Comparison of ENCODE assay signal across 14 cellular contexts in the genomic region with DNA sequence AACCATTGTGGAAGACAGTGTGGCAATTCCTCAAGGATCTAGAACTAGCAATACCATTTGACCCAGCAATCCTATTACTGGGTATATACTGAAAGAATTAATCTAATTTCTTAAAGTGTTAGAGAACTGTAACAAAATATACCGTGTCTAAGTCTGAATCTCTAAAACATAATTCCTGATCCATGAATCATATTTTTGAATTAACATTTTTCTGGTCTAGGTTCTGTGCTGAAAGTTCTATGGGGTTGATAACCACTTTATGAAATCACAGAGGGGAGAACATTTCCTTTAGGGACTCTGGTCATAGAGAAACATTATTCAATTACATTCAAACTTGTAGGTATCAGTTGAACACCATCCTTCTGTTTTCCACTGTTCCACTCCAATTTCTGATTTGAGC.
A peak's percentile ranks its signal among the peaks of the same experiment; 100 is the strongest.
DNase-seq lines count a peak whose midpoint lies in the region; TF ChIP-seq lines count a peak whose summit lies in the region.
"Had no signal": no experiment of that assay in that cellular context is flagged by ENCODE, and none has a peak within 500 bp of the region (broad histone marks: within the 10 kb centered on the region; RNA-seq: fewer than 3 reads in every experiment).

No MANE protein-coding gene starts in this region.

- DNase-seq in AG20443 (ENCODE audit: low spot score) (peak; percentile 7), HCEC 1CT (peak; percentile 2), adipocyte (ENCODE audit: low read depth) (peak; percentile 50), NCI-H1930 (lab: John Stamatoyannopoulos, UW) (no peak), NCI-H2029 treated with DMSO at 0.1 percent for 48 hours (lab: John Stamatoyannopoulos, UW) (no peak), adrenal gland (no peak)
- DNase-seq in activated naive CD4-positive, alpha-beta T cell (lab: John Stamatoyannopoulos, UW), result no peak
- DNase-seq: 8988T; C1 segment of cervical spinal cord; Calu3; CD4-positive, alpha-beta T cell; DMS 273 treated with DMSO at 0.1 percent for 48 hours; GDM1 had no signal

- H3K27ac ChIP-seq in adrenal gland, result no peak overlapping the region

- no peaks in the 10 kb centered on the region for H3K9me2 ChIP-seq in Loucy (replicated peaks; ENCODE audit: low read depth, low read length)

- no peak for TF ChIP-seq POLR2A in adrenal gland (IDR thresholded peaks at IDR 0.05)

- H3K4me2 ChIP-seq in Loucy (ENCODE audit: low read depth, low read length, poor library complexity, severe bottlenecking), result peak overlapping the region; percentile 55

- no peaks in the 10 kb centered on the region for H3F3A ChIP-seq in Loucy (ENCODE audit: low read depth)

- H2AFZ ChIP-seq in Loucy (ENCODE audit: low read length), result no peak overlapping the region

- H3K9me3 ChIP-seq in Loucy (ENCODE audit: insufficient read depth, low read depth, low read length) (no peaks in the 10 kb centered on the region), adipocyte (ENCODE audit: control insufficient read depth, low read length) (no peaks in the 10 kb centered on the region), adrenal gland (replicated peaks in 1 of 3) (no peaks in the 10 kb centered on the region)

- no peaks in the 10 kb centered on the region for H4K20me1 ChIP-seq in Loucy (ENCODE audit: insufficient read depth, low read length, poor library complexity, severe bottlenecking)

- no peaks in the 10 kb centered on the region for H3K27me3 ChIP-seq in Loucy (ENCODE audit: insufficient read depth, low read length, poor library complexity, severe bottlenecking)
- no peaks in the 10 kb centered on the region for H3K27me3 ChIP-seq in adipocyte (replicated peaks; ENCODE audit: control insufficient read depth, insufficient read depth, low read length)
- H3K27me3 ChIP-seq in adrenal gland, result no peaks in the 10 kb centered on the region

- no peaks in the 10 kb centered on the region for H3K36me3 ChIP-seq in Loucy (ENCODE audit: insufficient read depth, low read length)
- H3K36me3 ChIP-seq in adipocyte (ENCODE audit: control insufficient read depth, insufficient read depth, low read length, severe bottlenecking), result no peaks in the 10 kb centered on the region
- H3K36me3 ChIP-seq in adrenal gland (replicated peaks in 1 of 2), result no peaks in the 10 kb centered on the region

- H3K79me2 ChIP-seq in Loucy (ENCODE audit: insufficient read depth, low read length), result no peaks in the 10 kb centered on the region

- peak overlapping the region; percentile 42 for H3K4me3 ChIP-seq in Loucy (ENCODE audit: low read length, poor library complexity, severe bottlenecking)
- no peak overlapping the region for H3K4me3 ChIP-seq in adipocyte (ENCODE audit: low read length)
- H3K4me3 ChIP-seq in adrenal gland, result no peak overlapping the region

- H3K4me1 ChIP-seq in Loucy (ENCODE audit: insufficient read depth, low read length, poor library complexity, severe bottlenecking) (peaks cover 40% of the 10 kb centered on the region), adipocyte (ENCODE audit: control insufficient read depth, insufficient read depth, low read length) (peaks cover 18% of the 10 kb centered on the region), adrenal gland (replicated peaks in 1 of 2) (no peaks in the 10 kb centered on the region)

- intact Hi-C loops in adrenal gland (cut with DNase I), result no loop called here

- 67 to 92% (median 81%) methylated on average over 1 of the region's 1 CpG for WGBS in adrenal gland, 4 donors

- H3K9ac ChIP-seq in Loucy (ENCODE audit: low read depth, low read length, poor library complexity, severe bottlenecking) (no peak overlapping the region), adipocyte (ENCODE audit: low read length) (no peak overlapping the region)

- TF ChIP-seq CTCF in Loucy (conservative IDR thresholded peaks at IDR 0.05; ENCODE audit: low read length) (no peak), adrenal gland (IDR thresholded peaks at IDR 0.05) (no peak)

Comparison
In these comparisons a context has a peak if more than half of its experiments do, and no peak if none do; other contexts are left out.
1. DNase-seq: peak in AG20443 (single experiment), HCEC 1CT (single experiment) and adipocyte (single experiment); none in activated naive CD4-positive, alpha-beta T cell (0 of 4), NCI-H1930 (0 of 2), NCI-H2029 treated with DMSO at 0.1 percent for 48 hours (single experiment) and adrenal gland (0 of 7).